8 cellular contexts compared by ENCODE assay signal in the genomic region with DNA sequence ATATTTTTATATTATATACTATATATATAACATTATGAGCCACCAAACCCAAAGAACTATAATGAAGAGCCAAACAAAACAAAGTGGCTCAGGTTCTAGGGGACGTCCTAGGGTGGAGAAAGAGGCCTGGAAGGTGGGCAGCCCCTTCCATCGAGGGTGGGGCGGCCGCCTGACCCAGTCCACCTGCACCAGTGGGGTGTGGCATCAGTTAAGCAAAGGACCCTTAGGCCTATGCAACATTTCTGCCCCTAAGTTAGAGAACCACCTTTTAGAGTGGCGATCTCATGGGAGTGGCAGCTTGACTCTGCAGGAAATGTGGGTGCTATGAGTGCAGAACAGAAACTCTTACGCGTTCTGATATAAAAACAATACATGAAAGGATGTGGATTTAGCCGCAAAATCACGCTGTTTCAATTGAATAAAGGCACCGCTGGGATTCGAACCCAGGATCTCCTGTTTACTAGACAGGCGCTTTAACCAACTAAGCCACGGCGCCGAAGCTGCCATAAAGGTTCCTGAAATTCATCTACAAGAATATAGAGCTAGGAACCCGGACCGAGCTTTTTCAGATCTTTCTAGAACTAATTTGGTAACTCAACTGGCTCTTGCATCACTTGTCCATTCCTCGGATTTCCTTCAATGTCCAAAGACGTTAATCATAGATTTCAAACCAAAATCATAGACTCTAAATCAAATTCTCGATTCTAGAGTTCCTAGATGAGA. TPM values are rescaled to one million over a fixed set of nuclear protein-coding genes. Genes with fewer than 3 reads are reported as not detected.
A peak's percentile ranks its signal among the peaks of the same experiment; 100 is the strongest.
DNase-seq lines count a peak whose midpoint lies in the region; ATAC-seq and TF ChIP-seq lines count a peak whose summit lies in the region.

No MANE protein-coding gene starts in this region.

- H3K27me3 ChIP-seq in GM06990 (replicated peaks; ENCODE audit: control insufficient read depth, insufficient read depth, low read length), result no peaks in the 10 kb centered on the region
- H3K27me3 ChIP-seq in esophagus muscularis mucosa, result no peaks in the 10 kb centered on the region
- H3K27me3 ChIP-seq in neuron (ENCODE audit: insufficient read depth, low read length), result no peaks in the 10 kb centered on the region
- no peaks in the 10 kb centered on the region for H3K27me3 ChIP-seq in thoracic aorta (replicated peaks; ENCODE audit: insufficient read depth)

- WGBS in esophagus muscularis mucosa, result 40% methylated on average over 19 of the region's 20 CpGs

- TF ChIP-seq CTCF in GM06990 (IDR thresholded peaks at IDR 0.05; ENCODE audit: insufficient read depth, low read length, poor library complexity, severe bottlenecking) (no peak), esophagus muscularis mucosa (IDR thresholded peaks at IDR 0.05) (no peak), thoracic aorta (IDR thresholded peaks at IDR 0.05) (no peak)

- no peak for TF ChIP-seq EP300 in esophagus muscularis mucosa (IDR thresholded peaks at IDR 0.05)

- peak; percentile 57 for DNase-seq in GM06990 (ENCODE audit: extremely low read depth, insufficient read length)
- DNase-seq in NCI-H510A treated with DMSO at 0.1 percent for 48 hours (lab: John Stamatoyannopoulos, UW), result peak; percentile 84
- DNase-seq in activated T-cell treated with anti-CD3 and anti-CD28 coated beads for 1 hour (ENCODE audit: low read depth), result peak; percentile 30
- DNase-seq in esophagus muscularis mucosa (ENCODE audit: extremely low spot score), result no peak
- DNase-seq in thoracic aorta (ENCODE audit: low spot score), result no peak

- H3K27ac ChIP-seq in esophagus muscularis mucosa (replicated peaks in 1 of 4) (peak overlapping the region; percentile 73 to 77 (median 74)), thoracic aorta (peak overlapping the region; percentile 60 to 74)

- peaks cover 24% of the 10 kb centered on the region for H3K36me3 ChIP-seq in GM06990 (ENCODE audit: control insufficient read depth, insufficient read depth, low read length)
- H3K36me3 ChIP-seq in esophagus muscularis mucosa, result peaks cover 35 to 38% (median 36%) of the 10 kb centered on the region in 4 donors
- H3K36me3 ChIP-seq in neuron (ENCODE audit: insufficient read depth, low read length), result peaks cover 25% of the 10 kb centered on the region
- peaks cover 35% of the 10 kb centered on the region for H3K36me3 ChIP-seq in thoracic aorta

- intact Hi-C loops in esophagus muscularis mucosa (cut with DNase I), result loop anchor here (10.0 kb wide), 1 partner anchor 159 kb away; the partner anchor contains the start of gene RPL26

- no peak overlapping the region for H2AFZ ChIP-seq in neuron (ENCODE audit: low read depth, low read length)

- H3K4me3 ChIP-seq in GM06990 (replicated peaks; ENCODE audit: low read depth, low read length), result no peak overlapping the region
- peak overlapping the region; percentile 37 to 46 (median 41) for H3K4me3 ChIP-seq in esophagus muscularis mucosa
- peak overlapping the region; percentile 53 for H3K4me3 ChIP-seq in neuron (ENCODE audit: low read length)
- H3K4me3 ChIP-seq in thoracic aorta, result peak overlapping the region; percentile 64

- no peak for TF ChIP-seq POLR2A in esophagus muscularis mucosa (IDR thresholded peaks at IDR 0.05; ENCODE audit: low read depth)

- H3K9me3 ChIP-seq in esophagus muscularis mucosa (no peaks in the 10 kb centered on the region), neuron (ENCODE audit: low read length) (no peaks in the 10 kb centered on the region), thoracic aorta (no peaks in the 10 kb centered on the region)

- ATAC-seq in thoracic aorta (ENCODE audit: insufficient number of reproducible peaks, low FRiP score, low read depth), result no peak
- no peak for ATAC-seq in HG03460 (IDR thresholded peaks at IDR 0.05; ENCODE audit: unreplicated experiment)
- no peak for ATAC-seq in GM21423 (IDR thresholded peaks at IDR 0.05; ENCODE audit: unreplicated experiment)

- H3K4me1 ChIP-seq in esophagus muscularis mucosa (peaks cover 10 to 46% (median 37%) of the 10 kb centered on the region in 4 donors), neuron (ENCODE audit: insufficient read depth, low read length) (peaks cover 16% of the 10 kb centered on the region), thoracic aorta (ENCODE audit: control insufficient read depth in 1 of 2, low read depth in 2 of 2) (peaks cover 7 to 21% of the 10 kb centered on the region in 2 donors)

RNA-seq across cellular contexts. Expression of gene AURKB, which starts 15.6 kb away (rescaled TPM):
- total RNA-seq in esophagus muscularis mucosa, result 1 to 10 TPM in 1 of 4 donors, not detected in 3; 1.5 TPM
- total RNA-seq in thoracic aorta, result 1 to 10 TPM in 1 of 2 donors, not detected in 1; 1.6 TPM

RNA-seq across cellular contexts. Expression of gene CTC1, which starts 21.9 kb away (rescaled TPM):
- total RNA-seq in esophagus muscularis mucosa (10 to 100 TPM; 15.4 to 24.1 (median 17.2) TPM), thoracic aorta (10 to 100 TPM; 25.3 to 38.6 TPM)

RNA-seq across cellular contexts. Expression of gene PFAS, which starts 23.1 kb away (rescaled TPM):
- 10 to 100 TPM in 2 of 4 donors, 1 to 10 TPM in 2; 8.8 to 15.2 (median 11.2) TPM for total RNA-seq in esophagus muscularis mucosa
- 10 to 100 TPM; 13.2 to 15.2 TPM for total RNA-seq in thoracic aorta

RNA-seq across cellular contexts. Expression of gene BORCS6, which starts 36.0 kb away (rescaled TPM):
- total RNA-seq in esophagus muscularis mucosa (10 to 100 TPM in 3 of 4 donors, 1 to 10 TPM in 1; 8.6 to 22.4 (median 13.9) TPM), thoracic aorta (10 to 100 TPM; 11.9 to 13.8 TPM)

RNA-seq across cellular contexts. Expression of gene TMEM107, which starts 49.8 kb away (rescaled TPM):
- total RNA-seq in esophagus muscularis mucosa, result 10 to 100 TPM; 10.4 to 17.8 (median 13.6) TPM
- total RNA-seq in thoracic aorta, result 10 to 100 TPM in 1 of 2 donors, 1 to 10 TPM in 1; 8.4 to 32.1 TPM

Comparison
In these comparisons a context has a peak if more than half of its experiments do, and no peak if none do; other contexts are left out.
1. DNase-seq: peak in GM06990 (single experiment), NCI-H510A treated with DMSO at 0.1 percent for 48 hours (single experiment) and activated T-cell treated with anti-CD3 and anti-CD28 coated beads for 1 hour (single experiment); none in esophagus muscularis mucosa (single experiment) and thoracic aorta (single experiment).